In genomic region chr4:53196872-53197759, GRCh38 we compare ENCODE assay signal across 8 cellular contexts.
A peak's percentile ranks its signal among the peaks of the same experiment; 100 is the strongest.
DNase-seq lines count a peak whose midpoint lies in the region; ATAC-seq, FAIRE-seq and TF ChIP-seq lines count a peak whose summit lies in the region.

No MANE protein-coding gene starts in this region.

- ATAC-seq in GM21723 (IDR thresholded peaks at IDR 0.05; ENCODE audit: unreplicated experiment): peak; percentile 72
- ATAC-seq in GM19324 (IDR thresholded peaks at IDR 0.05; ENCODE audit: low FRiP score, unreplicated experiment): no peak

- FAIRE-seq in D721Med (lab: Jason Lieb, UNC) (peak; percentile 60), frontal cortex (lab: Jason Lieb, UNC) (peak; percentile 87)

- TF ChIP-seq CTCF in D721Med (IDR thresholded peaks at IDR 0.05; ENCODE audit: insufficient read depth, missing control alignments): peak; percentile 72

- no peak for DNase-seq in D721Med (ENCODE audit: insufficient read length, low spot score)
- peak; percentile 76 for DNase-seq in NCI-H146 (lab: John Stamatoyannopoulos, UW)
- DNase-seq in SKM-1 treated with dmso at 0.1 percent for 144 hours (lab: John Stamatoyannopoulos, UW; ENCODE audit: unreplicated experiment): peak; percentile 36
- DNase-seq in frontal cortex (ENCODE audit: low spot score in 2 of 2): peak; percentile 4 to 25
- peak; percentile 92 for DNase-seq in pons (ENCODE audit: low spot score)
- DNase-seq in activated T-cell treated with anti-CD3 and anti-CD28 coated beads, Interleukin-2, amount 50 U/mL, for 1 hour: no peak

Comparison
In these comparisons a context has a peak if more than half of its experiments do, and no peak if none do; other contexts are left out.
1. DNase-seq: peak in NCI-H146 (single experiment), SKM-1 treated with dmso at 0.1 percent for 144 hours (single experiment), frontal cortex (2 of 2) and pons (single experiment); none in D721Med (single experiment) and activated T-cell treated with anti-CD3 and anti-CD28 coated beads, Interleukin-2, amount 50 U/mL, for 1 hour (single experiment).